ENCODE assay signal across 10 cellular contexts in the genomic region with DNA sequence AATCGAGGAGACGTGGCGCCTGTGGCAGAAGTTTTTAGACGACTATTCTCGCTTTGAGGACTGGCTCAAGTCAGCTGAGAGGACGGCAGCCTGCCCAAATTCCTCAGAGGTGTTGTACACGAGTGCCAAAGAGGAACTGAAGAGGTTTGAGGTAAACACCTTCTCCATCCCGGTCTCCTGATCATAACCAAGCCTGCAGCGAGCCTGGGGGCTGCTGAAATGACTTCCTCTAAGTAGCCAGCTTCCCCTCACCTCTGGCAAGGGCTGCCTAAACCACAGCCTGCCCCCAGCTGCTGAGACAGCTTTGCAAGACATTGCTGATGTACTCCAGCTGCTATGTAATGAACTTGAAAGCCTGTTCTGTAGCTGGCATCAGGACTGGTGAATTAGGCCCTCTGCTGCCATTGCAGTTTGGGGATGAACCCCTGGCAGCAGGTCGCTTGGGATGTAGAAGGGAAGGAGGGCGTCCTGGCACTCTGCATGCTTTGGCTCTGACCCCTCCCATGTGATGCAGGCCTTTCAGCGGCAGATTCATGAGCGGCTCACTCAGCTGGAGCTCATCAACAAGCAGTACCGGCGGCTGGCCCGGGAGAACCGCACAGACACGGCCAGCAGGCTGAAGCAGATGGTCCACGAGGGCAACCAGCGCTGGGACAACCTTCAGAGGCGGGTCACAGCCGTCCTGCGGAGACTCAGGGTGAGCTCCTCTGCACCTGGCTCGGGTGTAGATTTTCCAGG.
A peak's percentile ranks its signal among the peaks of the same experiment; 100 is the strongest.
DNase-seq lines count a peak whose midpoint lies in the region; ATAC-seq, FAIRE-seq and TF ChIP-seq lines count a peak whose summit lies in the region.
"Had no signal": no experiment of that assay in that cellular context is flagged by ENCODE, and none has a peak within 500 bp of the region (broad histone marks: within the 10 kb centered on the region; RNA-seq: fewer than 3 reads in every experiment).

No MANE protein-coding gene starts in this region.

- H3K4me2 ChIP-seq in H1 (ENCODE audit: insufficient read depth in 1 of 2, low read depth in 2 of 2, low read length in 2 of 2), result no peak overlapping the region

- no peak overlapping the region for H2AFZ ChIP-seq in H1 (ENCODE audit: low read length)

- no peak overlapping the region for H3K4me3 Mint-ChIP-seq in activated T-cell treated with anti-CD3 and anti-CD28 coated beads, Interleukin-2, amount 50 U/mL, for 24 hours
- H3K4me3 Mint-ChIP-seq: activated T-cell treated with anti-CD3 and anti-CD28 coated beads, Interleukin-2, amount 50 U/mL, for 4 hours had no signal

- H4K20me1 ChIP-seq in H1 (replicated peaks in 1 of 2; ENCODE audit: control insufficient read depth in 1 of 2, insufficient read depth in 2 of 2, low read length in 2 of 2), result no peaks in the 10 kb centered on the region

- no peak overlapping the region for H3K56ac ChIP-seq in H1 (replicated peaks; ENCODE audit: insufficient read length, low read depth, low read length)

- ATAC-seq in GM18511 (IDR thresholded peaks at IDR 0.05; ENCODE audit: unreplicated experiment) (peak; percentile 88), HG02938 (IDR thresholded peaks at IDR 0.05; ENCODE audit: unreplicated experiment) (peak; percentile 62), HG02973 (IDR thresholded peaks at IDR 0.05; ENCODE audit: unreplicated experiment) (no peak), HG02840 (IDR thresholded peaks at IDR 0.05; ENCODE audit: low FRiP score, unreplicated experiment) (no peak)
- ATAC-seq: activated T-cell treated with anti-CD3 and anti-CD28 coated beads, Interleukin-2, amount 50 U/mL, for 4 hours had no signal

- TF ChIP-seq RAD21 in H1 (IDR thresholded peaks at IDR 0.05 in 1 of 2, conservative IDR thresholded peaks at IDR 0.05 in 1 of 2; ENCODE audit: low read depth in 2 of 2, low read length in 2 of 2), result no peak

- no peak overlapping the region for H3K18ac ChIP-seq in H1 (ENCODE audit: extremely low read depth, low read length)

- H3K36me3 Mint-ChIP-seq in activated T-cell treated with anti-CD3 and anti-CD28 coated beads, Interleukin-2, amount 50 U/mL, for 24 hours (ENCODE audit: low read depth), result peaks cover 73% of the 10 kb centered on the region

- TF ChIP-seq CTCF in H1 (IDR thresholded peaks at IDR 0.05; ENCODE audit: control extremely low read depth in 1 of 3, insufficient read depth in 1 of 3, low read depth in 1 of 3, low read length in 3 of 3), result no peak
- TF ChIP-seq CTCF in ovary (IDR thresholded peaks at IDR 0.05), result no peak

- H3K4me1 Mint-ChIP-seq in activated T-cell treated with anti-CD3 and anti-CD28 coated beads, Interleukin-2, amount 50 U/mL, for 24 hours (ENCODE audit: low read depth), result no peaks in the 10 kb centered on the region

- H3K9ac ChIP-seq in H1 (replicated peaks in 1 of 4; ENCODE audit: extremely low read depth in 1 of 4, low read depth in 3 of 4, low read length in 3 of 4), result no peak overlapping the region

- no peak overlapping the region for H2AK5ac ChIP-seq in H1 (ENCODE audit: low read depth, low read length)

- no peaks in the 10 kb centered on the region for H3K79me2 ChIP-seq in H1 (ENCODE audit: control insufficient read depth in 1 of 2, insufficient read depth in 2 of 2, low read length in 2 of 2)

- no peaks in the 10 kb centered on the region for H3K27me3 Mint-ChIP-seq in activated T-cell treated with anti-CD3 and anti-CD28 coated beads, Interleukin-2, amount 50 U/mL, for 24 hours

- CTCF ChIA-PET in H1 (lab: Charles Lee; ENCODE audit: partially characterized antibody), result interaction anchor here (0.9 to 2.5 kb wide), 9 partner anchors 9 to 102 kb away, joined by 3 to 14 read pairs (median 3); no protein-coding TSS in a partner anchor

- H3K27ac ChIP-seq in H1 (ENCODE audit: low read depth, low read length), result no peak overlapping the region
- H3K27ac ChIP-seq in ovary, result peak overlapping the region; percentile 24 to 44
- H3K27ac ChIP-seq: prostate gland had no signal

- 87% methylated on average over 23 of the region's 24 CpGs; no CpG with 5 or more reads in 1 of the 2 experiments for WGBS in H1 (ENCODE audit: extremely low coverage in 1 of 2, insufficient coverage in 1 of 2, insufficient read length in 1 of 2, insufficient replicate concordance in 2 of 2, low coverage in 1 of 2, low lambda C conversion rate in 2 of 2, missing lambda C conversion rate in 1 of 2), 2 experiments
- WGBS in ovary, 3 donors, result 12 to 32% (median 14%) methylated on average over 17 to 24 of the region's 24 CpGs

- H3K4me1 ChIP-seq in H1 (replicated peaks in 1 of 4; ENCODE audit: control insufficient read depth in 3 of 4, insufficient read depth in 4 of 4, low read length in 3 of 4) (no peaks in the 10 kb centered on the region), ovary (ENCODE audit: insufficient read depth) (peaks cover 16% of the 10 kb centered on the region)
- H3K4me1 ChIP-seq: prostate gland had no signal

- H3K9me3 ChIP-seq in H1 (ENCODE audit: insufficient read depth in 2 of 2, low read depth in 1 of 2, low read length in 1 of 2) (no peaks in the 10 kb centered on the region), ovary (no peaks in the 10 kb centered on the region)
- H3K9me3 ChIP-seq: prostate gland had no signal

- no peak overlapping the region for H2BK12ac ChIP-seq in H1 (ENCODE audit: low read depth, low read length)

- H3K23me2 ChIP-seq in H1 (ENCODE audit: low read depth, low read length), result no peaks in the 10 kb centered on the region

- H3K4ac ChIP-seq in H1 (replicated peaks; ENCODE audit: insufficient read length, low read depth, low read length), result no peak overlapping the region

- no peak overlapping the region for H2BK120ac ChIP-seq in H1 (replicated peaks; ENCODE audit: low read depth, low read length)

- no peaks in the 10 kb centered on the region for H3K9me3 Mint-ChIP-seq in activated T-cell treated with anti-CD3 and anti-CD28 coated beads, Interleukin-2, amount 50 U/mL, for 24 hours
- H3K9me3 Mint-ChIP-seq: activated T-cell treated with anti-CD3 and anti-CD28 coated beads, Interleukin-2, amount 50 U/mL, for 4 hours had no signal

- H4K5ac ChIP-seq in H1 (ENCODE audit: insufficient read length, low read depth, low read length), result no peak overlapping the region

- H3K4me3 ChIP-seq in H1 (ENCODE audit: extremely low read depth in 1 of 4, insufficient read depth in 2 of 4, low read depth in 3 of 4, low read length in 4 of 4) (no peak overlapping the region), ovary (no peak overlapping the region)
- H3K4me3 ChIP-seq: prostate gland had no signal

- no peak for TF ChIP-seq POLR2A in H1 (IDR thresholded peaks at IDR 0.05; ENCODE audit: control extremely low read depth in 1 of 2, low read depth in 2 of 2, low read length in 2 of 2)
- TF ChIP-seq POLR2A in ovary (IDR thresholded peaks at IDR 0.05), result no peak

- H3K27me3 ChIP-seq in H1 (replicated peaks in 1 of 4; ENCODE audit: control insufficient read depth in 3 of 4, extremely low read depth in 1 of 4, insufficient read depth in 3 of 4, low read length in 3 of 4) (no peaks in the 10 kb centered on the region), ovary (no peaks in the 10 kb centered on the region)

- H3K14ac ChIP-seq in H1 (ENCODE audit: insufficient read length), result no peak overlapping the region

- no peak for FAIRE-seq in H1 (lab: Jason Lieb, UNC)

- no peak overlapping the region for H3K23ac ChIP-seq in H1 (ENCODE audit: insufficient read length)

- H2BK5ac ChIP-seq in H1 (ENCODE audit: low read depth, low read length), result peak overlapping the region; percentile 66; the same call in 1 of the 2 replicates

- TF ChIP-seq EP300 in H1 (IDR thresholded peaks at IDR 0.05; ENCODE audit: borderline replicate concordance in 1 of 2, low read depth in 2 of 2, low read length in 2 of 2) (no peak), ovary (IDR thresholded peaks at IDR 0.05) (no peak)

- no peak overlapping the region for H3K27ac Mint-ChIP-seq in activated T-cell treated with anti-CD3 and anti-CD28 coated beads, Interleukin-2, amount 50 U/mL, for 24 hours

- H3K36me3 ChIP-seq in H1 (ENCODE audit: control insufficient read depth in 2 of 4, insufficient read depth in 4 of 4, low read length in 3 of 4) (peaks cover 6 to 42% (median 24%) of the 10 kb centered on the region in 4 experiments; a peak in 6 of 8 replicates), ovary (no peaks in the 10 kb centered on the region)
- H3K36me3 ChIP-seq: prostate gland had no signal

- DNase-seq in H1 (ENCODE audit: low read depth in 1 of 2, low spot score in 2 of 2) (no peak), ovary (peak; percentile 73 to 84 (median 80)), OCI-M1 (lab: John Stamatoyannopoulos, UW) (no peak)
- no peak for DNase-seq in activated T-cell treated with anti-CD3 and anti-CD28 coated beads, Interleukin-2, amount 50 U/mL, for 24 hours
- DNase-seq: activated T-cell treated with anti-CD3 and anti-CD28 coated beads, Interleukin-2, amount 50 U/mL, for 4 hours had no signal

- POLR2A ChIA-PET in H1 (lab: Charles Lee; ENCODE audit: partially characterized antibody), result interaction anchor here (1.3 kb wide), 1 partner anchor 26 kb away, joined by 3 read pairs; no protein-coding TSS in a partner anchor

- no peak overlapping the region for H4K91ac ChIP-seq in H1 (replicated peaks; ENCODE audit: insufficient read length, low read length)

- H3K79me1 ChIP-seq in H1 (ENCODE audit: low read depth, low read length), result no peaks in the 10 kb centered on the region

- no peak overlapping the region for H2BK15ac ChIP-seq in H1 (ENCODE audit: low read length)

- no peak overlapping the region for H4K8ac ChIP-seq in H1 (ENCODE audit: extremely low read depth, insufficient read depth, low read length)

- H2BK20ac ChIP-seq in H1 (ENCODE audit: low read length), result no peak overlapping the region

- intact Hi-C loops in ovary (cut with DNase I), result no loop called here

TF ChIP-seq in H1, 55 proteins besides CTCF, POLR2A, EP300 and RAD21:
- TF ChIP-seq MAFK (IDR thresholded peaks at IDR 0.05; ENCODE audit: low read depth, low read length), result no peak
- TF ChIP-seq NRF1 (IDR thresholded peaks at IDR 0.05; ENCODE audit: low read depth, low read length), result no peak

Comparison
In these comparisons a context has a peak if more than half of its experiments do, and no peak if none do; other contexts are left out.
1. ATAC-seq: peak in GM18511 (single experiment) and HG02938 (single experiment); none in HG02973 (single experiment) and HG02840 (single experiment).
2. DNase-seq: peak in ovary (5 of 5); none in H1 (0 of 2), activated T-cell treated with anti-CD3 and anti-CD28 coated beads, Interleukin-2, amount 50 U/mL, for 24 hours (single experiment) and OCI-M1 (single experiment).